ENCODE assay signal across 8 cellular contexts in genomic region chr1:4655674-4656532, GRCh38. TPM values are rescaled to one million over a fixed set of nuclear protein-coding genes. Genes with fewer than 3 reads are reported as not detected.
DNase-seq lines count a peak whose midpoint lies in the region; ATAC-seq and TF ChIP-seq lines count a peak whose summit lies in the region.

No MANE protein-coding gene starts in this region.

- H3K9me3 ChIP-seq in SK-N-SH (no peaks in the 10 kb centered on the region), ovary (no peaks in the 10 kb centered on the region)

- TF ChIP-seq RAD21 in SK-N-SH (IDR thresholded peaks at IDR 0.05; ENCODE audit: low read length), result peak; percentile 83

- H3F3A ChIP-seq in SK-N-SH (replicated peaks; ENCODE audit: insufficient read depth), result no peaks in the 10 kb centered on the region

- intact Hi-C loops in ovary (cut with DNase I), result loop anchor here in 2 of 4 donors (5.0 to 10.0 kb wide), 6 partner anchors 859 to 1319 kb away; no protein-coding TSS in a partner anchor

- POLR2A ChIA-PET in SK-N-SH (lab: Yijun Ruan, JAX), result interaction anchor here (1.2 to 1.6 kb wide), 2 partner anchors 809 to 1090 kb away, joined by 3 to 4 read pairs; no protein-coding TSS in a partner anchor

- CTCF ChIA-PET in SK-N-SH (lab: Yijun Ruan, JAX), result interaction anchor here (0.6 to 7.2 kb wide), 98 partner anchors 8 to 1319 kb away, joined by 3 to 70 read pairs (median 4); no protein-coding TSS in a partner anchor

- no peaks in the 10 kb centered on the region for H3K36me3 ChIP-seq in SK-N-SH (replicated peaks in 1 of 2; ENCODE audit: control insufficient read depth in 1 of 2, insufficient read depth in 2 of 2, low read length in 1 of 2)
- H3K36me3 ChIP-seq in ovary, result no peaks in the 10 kb centered on the region

- H3K4me2 ChIP-seq in SK-N-SH, result no peak overlapping the region

- TF ChIP-seq CTCF in GM12864 (IDR thresholded peaks at IDR 0.05; ENCODE audit: low read depth, low read length, missing control alignments) (peak; percentile 49), SK-N-SH (IDR thresholded peaks at IDR 0.05) (peak; percentile 33), foreskin fibroblast (IDR thresholded peaks at IDR 0.05; ENCODE audit: low read depth, low read length) (peak; percentile 53), ovary (IDR thresholded peaks at IDR 0.05) (peak; percentile 53 to 89 (median 64))

- no peak overlapping the region for H3K9ac ChIP-seq in SK-N-SH

- H3K27me3 ChIP-seq in SK-N-SH (ENCODE audit: insufficient read depth), result no peaks in the 10 kb centered on the region
- no peaks in the 10 kb centered on the region for H3K27me3 ChIP-seq in ovary

- TF ChIP-seq EP300 in SK-N-SH (IDR thresholded peaks at IDR 0.05; ENCODE audit: borderline replicate concordance in 1 of 2, low read depth in 1 of 2, low read length in 1 of 2) (no peak), ovary (IDR thresholded peaks at IDR 0.05) (no peak)

- no peak overlapping the region for H3K4me3 ChIP-seq in GM12864 (ENCODE audit: low read depth, low read length)
- H3K4me3 ChIP-seq in SK-N-SH (ENCODE audit: low read depth in 2 of 2, low read length in 1 of 2), result peak overlapping the region in 1 of 2 experiments; percentile 45; a peak in 1 of 4 replicates
- H3K4me3 ChIP-seq in foreskin fibroblast (ENCODE audit: low read depth in 1 of 2, low read length in 2 of 2), result peak overlapping the region; percentile 24 to 41
- H3K4me3 ChIP-seq in ovary, result peak overlapping the region; percentile 37

- no peaks in the 10 kb centered on the region for H3K9me2 ChIP-seq in SK-N-SH

- peak; percentile 48 for DNase-seq in ACHN
- no peak for DNase-seq in GM12864 (ENCODE audit: low read depth)
- peak; percentile 87 for DNase-seq in SK-N-SH
- DNase-seq in foreskin fibroblast, result peak; percentile 14 to 38
- peak; percentile 76 to 88 (median 86) for DNase-seq in ovary

- peaks cover 0 to 23% of the 10 kb centered on the region in 2 experiments; a peak in 1 of 4 replicates for H3K4me1 ChIP-seq in SK-N-SH (ENCODE audit: control insufficient read depth in 1 of 2, insufficient read depth in 2 of 2, low read depth in 1 of 2, low read length in 1 of 2)
- H3K4me1 ChIP-seq in ovary (ENCODE audit: insufficient read depth), result peaks cover 4% of the 10 kb centered on the region

- H2AFZ ChIP-seq in SK-N-SH (ENCODE audit: low read depth), result no peak overlapping the region

- H3K79me2 ChIP-seq in SK-N-SH (ENCODE audit: insufficient read depth), result no peaks in the 10 kb centered on the region

- H4K20me1 ChIP-seq in SK-N-SH (ENCODE audit: insufficient read depth), result no peaks in the 10 kb centered on the region

- in situ Hi-C loops in ACHN (cut with HindIII; ENCODE audit: low pct_ligation_motif_present, low pct_unique_long_range_greater_than_20kb, low sequenced_read_pairs), result no loop called here

- no peak for ATAC-seq in HG03457 (IDR thresholded peaks at IDR 0.05; ENCODE audit: unreplicated experiment)
- no peak for ATAC-seq in HG03354 (IDR thresholded peaks at IDR 0.05; ENCODE audit: poor library complexity, severe bottlenecking, unreplicated experiment)
- ATAC-seq in GM21381 (IDR thresholded peaks at IDR 0.05; ENCODE audit: unreplicated experiment), result no peak

- 8% methylated on average over 5 of the region's 78 CpGs for WGBS in SK-N-SH (ENCODE audit: low lambda C conversion rate)
- 1% methylated on average over 53 to 78 of the region's 78 CpGs for WGBS in ovary, 3 donors

- H3K27ac ChIP-seq in SK-N-SH (ENCODE audit: low read depth in 2 of 2, low read length in 1 of 2) (no peak overlapping the region; a peak in 1 of 4 replicates), ovary (peak overlapping the region; percentile 40 to 61)

- no peak for TF ChIP-seq POLR2A in ovary (IDR thresholded peaks at IDR 0.05)

TF ChIP-seq in SK-N-SH, 30 proteins besides CTCF, POLR2A, EP300 and RAD21:
- TF ChIP-seq TAF1 (IDR thresholded peaks at IDR 0.05; ENCODE audit: borderline replicate concordance, low read depth, low read length), result no peak
- TF ChIP-seq GATA2 (CRISPR knock-in tag; IDR thresholded peaks at IDR 0.05), result peak; percentile 20; the same call in 1 of the 2 replicates
- TF ChIP-seq MEF2A (IDR thresholded peaks at IDR 0.05; ENCODE audit: borderline replicate concordance, low read depth), result no peak
- peak; percentile 50; the same call in 1 of the 2 replicates for TF ChIP-seq SMC3 (IDR thresholded peaks at IDR 0.05; ENCODE audit: low read depth, low read length)

RNA-seq across cellular contexts. Expression of gene AJAP1, which starts 1.5 kb away (rescaled TPM):
- polyA plus RNA-seq in SK-N-SH (2012; rRNA removed) (not detected in 2 replicates), ovary (1 to 10 TPM; 1.2 to 1.5 TPM)
- polyA plus RNA-seq in SK-N-SH (2012; cell fraction: cytosol; rRNA removed), result under 0.01 TPM in 1 of 2 replicates, not detected in the other
- 0.01 TPM in 1 of 2 replicates, not detected in the other for polyA plus RNA-seq in SK-N-SH (2012; cell fraction: nucleus; rRNA removed)
- total RNA-seq in ovary, result 10 to 100 TPM in 5 of 7 donors, 1 to 10 TPM in 2; 5.1 to 20.8 (median 12.8) TPM

Comparison
In these comparisons a context has a peak if more than half of its experiments do, and no peak if none do; other contexts are left out.
1. H3K27ac ChIP-seq: peak in ovary (2 of 2); none in SK-N-SH (0 of 2).
2. Peak in every context shown above with its lines, with median percentiles within 50 percentile points of each other: CTCF ChIP-seq.